In the genomic region with DNA sequence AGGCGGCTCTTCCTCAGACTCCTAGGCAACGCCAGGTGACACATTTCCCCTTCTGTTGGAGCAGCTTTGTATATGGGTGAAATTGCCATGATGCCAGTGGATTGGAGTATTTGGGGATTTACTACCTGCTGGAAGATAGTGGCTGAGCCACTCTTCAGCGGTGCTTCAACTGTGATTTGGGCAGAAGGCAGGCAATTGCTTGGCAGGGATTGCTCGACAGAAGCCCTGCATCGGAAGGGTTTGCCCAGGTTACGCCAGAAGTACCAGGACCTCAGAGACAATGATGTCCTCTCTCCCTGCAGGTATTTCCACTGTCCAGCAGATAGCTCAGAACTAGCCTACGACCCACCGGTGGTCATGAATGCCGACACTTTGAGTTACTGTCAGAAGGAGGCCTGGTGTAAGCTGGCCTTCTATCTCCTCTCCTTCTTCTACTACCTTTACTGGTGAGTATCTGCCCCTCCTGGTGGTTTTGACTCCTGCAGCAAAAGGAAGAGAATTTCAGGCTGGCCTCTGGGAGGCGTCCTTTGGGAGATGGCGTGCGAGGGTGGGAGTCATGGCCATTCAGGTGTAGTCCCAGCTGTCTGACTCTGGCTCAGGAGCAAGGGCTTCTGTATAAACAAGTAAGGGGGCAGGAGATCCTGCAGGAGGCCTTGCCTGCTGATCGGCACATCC, we compare ENCODE assay signal across 16 cellular contexts.
DNase-seq lines count a peak whose midpoint lies in the region; ATAC-seq, FAIRE-seq and TF ChIP-seq lines count a peak whose summit lies in the region.
"Had no signal": no experiment of that assay in that cellular context is flagged by ENCODE, and none has a peak within 500 bp of the region (broad histone marks: within the 10 kb centered on the region; RNA-seq: fewer than 3 reads in every experiment).

No MANE protein-coding gene starts in this region.

- H3K4me1 ChIP-seq in BLaER1 treated with 17β-estradiol and CSF1 and Interleukin-3, amounts not matched to agents 10 nM and 100 nM = peaks cover 53 to 80% (median 59%) of the 10 kb centered on the region in 10 experiments
- H3K4me1 ChIP-seq in HCT116 (ENCODE audit: control insufficient read depth in 1 of 2, insufficient read depth in 2 of 2, low read length in 2 of 2) (no peaks in the 10 kb centered on the region), mesenchymal stem cell (ENCODE audit: control insufficient read depth, insufficient read depth, low read depth, low read length) (peaks cover 8% of the 10 kb centered on the region), smooth muscle cell (ENCODE audit: low read depth) (peaks cover 15% of the 10 kb centered on the region), testis (peaks cover 3% of the 10 kb centered on the region), small intestine (ENCODE audit: control insufficient read depth in 2 of 2, insufficient read depth in 1 of 2, low read depth in 1 of 2, low read length in 1 of 2) (no peaks in the 10 kb centered on the region)
- H3K4me1 ChIP-seq: SJCRH30 had no signal

- no peaks in the 10 kb centered on the region for H3K9me3 ChIP-seq in BLaER1 treated with 17β-estradiol and CSF1 and Interleukin-3, amounts not matched to agents 10 nM and 100 nM (replicated peaks in 1 of 11)
- H3K9me3 ChIP-seq in HCT116 (ENCODE audit: control insufficient read depth in 1 of 2, insufficient read depth in 1 of 2, low read depth in 1 of 2, low read length in 2 of 2) (no peaks in the 10 kb centered on the region), mesenchymal stem cell (ENCODE audit: control insufficient read depth, low read length) (no peaks in the 10 kb centered on the region), smooth muscle cell (replicated peaks; ENCODE audit: low read depth) (no peaks in the 10 kb centered on the region), testis (no peaks in the 10 kb centered on the region), small intestine (ENCODE audit: control insufficient read depth, low read depth) (no peaks in the 10 kb centered on the region)
- H3K9me3 ChIP-seq: psoas muscle, SJCRH30, tibial artery had no signal

- H3K79me1 ChIP-seq in mesenchymal stem cell (replicated peaks; ENCODE audit: low read length, poor library complexity, severe bottlenecking) = peaks cover 6% of the 10 kb centered on the region

- no peak overlapping the region for H4K91ac ChIP-seq in mesenchymal stem cell (ENCODE audit: low read length)

- no peak overlapping the region for H3K23ac ChIP-seq in mesenchymal stem cell (ENCODE audit: low read length in 2 of 2)

- FAIRE-seq in small intestine (lab: Jason Lieb, UNC) = no peak
- FAIRE-seq: TTC549 had no signal

- peak overlapping the region; percentile 24 to 30 for H2BK12ac ChIP-seq in mesenchymal stem cell (ENCODE audit: low read length in 2 of 2)

- H2BK15ac ChIP-seq in mesenchymal stem cell (ENCODE audit: low read depth, poor library complexity, severe bottlenecking) = no peak overlapping the region

- no peak overlapping the region for H2AK5ac ChIP-seq in mesenchymal stem cell (ENCODE audit: low read length, severe bottlenecking)

- WGBS in mesenchymal stem cell = 97% methylated on average over 13 of the region's 13 CpGs
- 96% methylated on average over 13 of the region's 13 CpGs for WGBS in smooth muscle cell (ENCODE audit: low lambda C conversion rate)
- 94 to 97% methylated on average over 13 of the region's 13 CpGs for WGBS in testis, 2 donors
- WGBS in small intestine, 3 donors = 95 to 96% (median 95%) methylated on average over 13 of the region's 13 CpGs

- peak; percentile 57; the same call in 1 of the 2 replicates for ATAC-seq in HCT116

- no TSS peak for BruUV-seq in HCT116 (replicated peaks; lab: Mats Ljungman, UMichigan)

- H3K4me2 ChIP-seq in BLaER1 treated with 17β-estradiol and CSF1 and Interleukin-3, amounts not matched to agents 10 nM and 100 nM = peak overlapping the region; percentile 62 to 91 (median 79)
- H3K4me2 ChIP-seq in HCT116 (ENCODE audit: low read length) (no peak overlapping the region), mesenchymal stem cell (ENCODE audit: low read length, poor library complexity, severe bottlenecking) (no peak overlapping the region), smooth muscle cell (no peak overlapping the region)

- intact Hi-C loops in HCT116 (cut with micrococcal nuclease) (no loop called here), testis (cut with DNase I; ENCODE audit: low total_unique reads) (no loop called here)

- POLR2A ChIA-PET in HCT116 (lab: Charles Lee) = no interaction called here

- H3F3A ChIP-seq in smooth muscle cell (ENCODE audit: low read depth) = peaks cover 11% of the 10 kb centered on the region

- H2AFZ ChIP-seq in HCT116 (ENCODE audit: low read depth, low read length, poor library complexity, severe bottlenecking) (no peak overlapping the region), mesenchymal stem cell (ENCODE audit: low read depth, low read length) (no peak overlapping the region), smooth muscle cell (ENCODE audit: low read depth) (no peak overlapping the region)

- peak overlapping the region; percentile 21 to 48 for H3K18ac ChIP-seq in mesenchymal stem cell (ENCODE audit: low read depth in 1 of 2, low read length in 2 of 2)

- no peak overlapping the region for H2BK5ac ChIP-seq in mesenchymal stem cell (ENCODE audit: low read depth, low read length, poor library complexity, severe bottlenecking)

- H3K4ac ChIP-seq in mesenchymal stem cell (ENCODE audit: low read depth in 1 of 2, low read length in 2 of 2) = no peak overlapping the region

- no peak overlapping the region for H4K8ac ChIP-seq in mesenchymal stem cell (ENCODE audit: low read length)

- RAD21 ChIA-PET in HCT116 (lab: Charles Lee; ENCODE audit: low non-redundant PET in 1 of 2, low total read pairs in 2 of 2, uncharacterized antibody in 2 of 2, unreplicated experiment in 2 of 2) = no interaction called here

- H3K79me2 ChIP-seq in HCT116 (ENCODE audit: insufficient read depth, low read length) (no peaks in the 10 kb centered on the region), smooth muscle cell (ENCODE audit: low read depth) (no peaks in the 10 kb centered on the region)

- no peak for TF ChIP-seq POLR2A in HCT116 (IDR thresholded peaks at IDR 0.05; ENCODE audit: borderline replicate concordance, extremely low read depth, insufficient read depth, insufficient read length)
- TF ChIP-seq POLR2A in testis (IDR thresholded peaks at IDR 0.05) = no peak

- no peaks in the 10 kb centered on the region for H3K36me3 ChIP-seq in BLaER1 treated with 17β-estradiol and CSF1 and Interleukin-3, amounts not matched to agents 10 nM and 100 nM
- no peaks in the 10 kb centered on the region for H3K36me3 ChIP-seq in HCT116 (ENCODE audit: control insufficient read depth in 1 of 2, insufficient read depth in 2 of 2, low read length in 2 of 2)
- H3K36me3 ChIP-seq in brain microvascular endothelial cell (replicated peaks) = no peaks in the 10 kb centered on the region
- peaks cover 30 to 85% of the 10 kb centered on the region in 2 experiments for H3K36me3 ChIP-seq in mesenchymal stem cell (ENCODE audit: control insufficient read depth in 1 of 2, insufficient read depth in 2 of 2, low read depth in 1 of 2, low read length in 2 of 2)
- H3K36me3 ChIP-seq in smooth muscle cell (ENCODE audit: low read depth) = no peaks in the 10 kb centered on the region
- H3K36me3 ChIP-seq in testis (ENCODE audit: low read depth, missing control alignments) = no peaks in the 10 kb centered on the region
- H3K36me3 ChIP-seq in small intestine (ENCODE audit: control insufficient read depth in 2 of 2, insufficient read depth in 2 of 2, low read length in 2 of 2) = no peaks in the 10 kb centered on the region
- H3K36me3 ChIP-seq: SJCRH30, tibial artery had no signal

- TF ChIP-seq CTCF in HCT116 (IDR thresholded peaks at IDR 0.05 in 2 of 3, conservative IDR thresholded peaks at IDR 0.05 in 1 of 3; ENCODE audit: borderline replicate concordance in 1 of 3, insufficient read depth in 1 of 3, low read depth in 2 of 3, low read length in 2 of 3) (peak; percentile 26 to 51 (median 30); a peak in 4 of 6 replicates), brain microvascular endothelial cell (IDR thresholded peaks at IDR 0.05; ENCODE audit: low read depth, low read length, missing control alignments) (peak; percentile 28), smooth muscle cell (IDR thresholded peaks at IDR 0.05; ENCODE audit: borderline replicate concordance, insufficient read depth, poor library complexity, severe bottlenecking) (no peak), testis (IDR thresholded peaks at IDR 0.05) (no peak), foreskin fibroblast (IDR thresholded peaks at IDR 0.05; ENCODE audit: low read depth, low read length) (no peak)

- H3K27ac ChIP-seq in BLaER1 treated with 17β-estradiol and CSF1 and Interleukin-3, amounts not matched to agents 10 nM and 100 nM = peak overlapping the region in 1 of 11 experiments; percentile 49; a peak in 1 of 22 replicates
- H3K27ac ChIP-seq in HCT116 (ENCODE audit: low read depth, low read length) (no peak overlapping the region), brain microvascular endothelial cell (no peak overlapping the region), mesenchymal stem cell (ENCODE audit: low read length, poor library complexity, severe bottlenecking) (no peak overlapping the region), smooth muscle cell (ENCODE audit: low read depth) (no peak overlapping the region), testis (no peak overlapping the region), small intestine (ENCODE audit: low read depth in 1 of 2, low read length in 1 of 2) (no peak overlapping the region)
- H3K27ac ChIP-seq: SJCRH30, tibial artery had no signal

- peak overlapping the region in 1 of 2 experiments; percentile 26 for H3K14ac ChIP-seq in mesenchymal stem cell (ENCODE audit: low read length in 2 of 2)

- H2BK120ac ChIP-seq in mesenchymal stem cell (ENCODE audit: low read depth, low read length) = no peak overlapping the region

- TF ChIP-seq RAD21 in HCT116 (IDR thresholded peaks at IDR 0.05; ENCODE audit: low read depth) = no peak

- H3K4me3 ChIP-seq in BLaER1 treated with 17β-estradiol and CSF1 and Interleukin-3, amounts not matched to agents 10 nM and 100 nM = no peak overlapping the region
- H3K4me3 ChIP-seq in HCT116 (replicated peaks in 1 of 2; ENCODE audit: low read depth in 1 of 2, low read length in 2 of 2) (no peak overlapping the region), brain microvascular endothelial cell (ENCODE audit: low read depth, low read length) (no peak overlapping the region), mesenchymal stem cell (ENCODE audit: insufficient read depth in 1 of 2, low read depth in 1 of 2, low read length in 2 of 2) (no peak overlapping the region), smooth muscle cell (no peak overlapping the region), testis (no peak overlapping the region), small intestine (ENCODE audit: low read depth in 1 of 2, low read length in 2 of 2) (no peak overlapping the region), foreskin fibroblast (ENCODE audit: low read depth in 1 of 2, low read length in 2 of 2) (no peak overlapping the region)
- H3K4me3 ChIP-seq: psoas muscle, SJCRH30, tibial artery had no signal

- DNase-seq in HCT116 (ENCODE audit: low read depth, low spot score) (no peak), brain microvascular endothelial cell (no peak), mesenchymal stem cell (no peak), smooth muscle cell (lab: John Stamatoyannopoulos, UW; ENCODE audit: unreplicated experiment) (no peak), testis (no peak), small intestine (no peak), foreskin fibroblast (no peak)
- DNase-seq: C1 segment of cervical spinal cord; effector memory CD4-positive, alpha-beta T cell; EL; NCI-H1930; psoas muscle; SJCRH30; tibial artery had no signal

- H4K20me1 ChIP-seq in BLaER1 treated with 17β-estradiol and CSF1 and Interleukin-3, amounts not matched to agents 10 nM and 100 nM = no peaks in the 10 kb centered on the region
- H4K20me1 ChIP-seq in HCT116 (ENCODE audit: insufficient read depth) (no peaks in the 10 kb centered on the region), smooth muscle cell (ENCODE audit: low read depth) (no peaks in the 10 kb centered on the region)

- CTCF ChIA-PET in HCT116 (lab: Charles Lee) = no interaction called here

- 0 out of 22 replicates have a peak overlapping the region, but pooled peaks of 1 of the 11 experiments have one; percentile 49 for H3K9ac ChIP-seq in BLaER1 treated with 17β-estradiol and CSF1 and Interleukin-3, amounts not matched to agents 10 nM and 100 nM
- H3K9ac ChIP-seq in HCT116 (ENCODE audit: low read length) = no peak overlapping the region
- H3K9ac ChIP-seq in mesenchymal stem cell (ENCODE audit: low read length) = no peak overlapping the region
- no peak overlapping the region for H3K9ac ChIP-seq in smooth muscle cell (ENCODE audit: low read depth)

- no peaks in the 10 kb centered on the region for H3K9me2 ChIP-seq in HCT116 (ENCODE audit: insufficient read depth)

- no peaks in the 10 kb centered on the region for H3K27me3 ChIP-seq in BLaER1 treated with 17β-estradiol and CSF1 and Interleukin-3, amounts not matched to agents 10 nM and 100 nM
- peaks cover 3% of the 10 kb centered on the region for H3K27me3 ChIP-seq in HCT116 (ENCODE audit: insufficient read depth, low read length)
- no peaks in the 10 kb centered on the region for H3K27me3 ChIP-seq in brain microvascular endothelial cell (replicated peaks)
- no peaks in the 10 kb centered on the region for H3K27me3 ChIP-seq in mesenchymal stem cell (ENCODE audit: control insufficient read depth in 1 of 2, insufficient read depth in 1 of 2, low read length in 2 of 2)
- no peaks in the 10 kb centered on the region for H3K27me3 ChIP-seq in smooth muscle cell (ENCODE audit: low read depth)
- H3K27me3 ChIP-seq in testis = no peaks in the 10 kb centered on the region
- no peaks in the 10 kb centered on the region for H3K27me3 ChIP-seq in small intestine (ENCODE audit: control insufficient read depth in 2 of 2, insufficient read depth in 2 of 2, low read length in 2 of 2)
- H3K27me3 ChIP-seq: tibial artery had no signal

- in situ Hi-C loops in brain microvascular endothelial cell (cut with HindIII; ENCODE audit: low pct_ligation_motif_present, low sequenced_read_pairs) = no loop called here

Comparison
In these comparisons a context has a peak if more than half of its experiments do, and no peak if none do; other contexts are left out.
1. H3K4me2 ChIP-seq: peak in BLaER1 treated with 17β-estradiol and CSF1 and Interleukin-3, amounts not matched to agents 10 nM and 100 nM (11 of 11); none in HCT116 (single experiment), mesenchymal stem cell (single experiment) and smooth muscle cell (single experiment).
2. CTCF ChIP-seq: peak in HCT116 (3 of 3) and brain microvascular endothelial cell (single experiment); none in smooth muscle cell (single experiment), testis (0 of 3) and foreskin fibroblast (single experiment).